ENCODE assay signal across 1 cellular context in the genomic region with DNA sequence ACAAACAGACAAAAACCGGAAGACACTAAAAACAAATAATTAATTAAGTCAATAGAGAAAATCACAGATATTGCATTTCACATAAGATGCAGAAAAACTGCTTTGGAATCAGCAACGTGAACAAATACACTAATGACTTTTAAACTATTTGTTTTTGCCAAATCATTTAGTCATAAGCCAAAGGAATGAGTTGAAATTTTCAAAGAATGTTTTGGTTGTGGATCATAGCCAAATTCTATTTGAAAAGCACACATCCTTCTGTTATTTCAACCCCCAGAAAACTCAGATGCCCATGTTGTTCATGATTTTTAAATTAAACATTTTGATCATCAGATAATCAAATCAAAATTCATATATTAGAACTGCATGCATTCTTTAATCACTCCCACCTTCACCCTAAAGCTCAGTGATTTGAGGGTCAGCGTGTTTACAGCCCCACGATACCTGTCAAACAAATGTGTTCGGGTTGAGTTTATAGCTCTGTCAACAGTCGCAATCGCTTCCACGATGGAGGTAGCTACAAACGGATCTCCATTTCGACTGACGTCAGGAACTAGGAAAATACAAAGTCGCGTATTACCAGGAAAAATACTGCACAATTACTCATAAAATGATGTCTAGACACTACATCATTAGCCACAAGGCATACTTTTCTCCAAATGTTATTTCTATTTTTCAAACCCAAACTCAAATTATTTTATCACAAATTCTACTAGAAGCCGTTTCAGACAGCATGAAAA.
TF ChIP-seq lines count a peak whose summit lies in the region.

No MANE protein-coding gene starts in this region.

TF ChIP-seq in SK-N-SH treated with all-trans-retinoic acid at 6 μM for 48 hours, 23 proteins besides CTCF, POLR2A, EP300 and RAD21 (continued from another document):
- TF ChIP-seq CREB5 (CRISPR knock-in tag; IDR thresholded peaks at IDR 0.05; ENCODE audit: low read depth): no peak
- no peak for TF ChIP-seq ARNTL (CRISPR knock-in tag; IDR thresholded peaks at IDR 0.05; ENCODE audit: borderline replicate concordance, low read depth)
- no peak for TF ChIP-seq TCF4 (CRISPR knock-in tag; IDR thresholded peaks at IDR 0.05; ENCODE audit: borderline replicate concordance)
